22 cellular contexts compared by ENCODE assay signal in the genomic region with DNA sequence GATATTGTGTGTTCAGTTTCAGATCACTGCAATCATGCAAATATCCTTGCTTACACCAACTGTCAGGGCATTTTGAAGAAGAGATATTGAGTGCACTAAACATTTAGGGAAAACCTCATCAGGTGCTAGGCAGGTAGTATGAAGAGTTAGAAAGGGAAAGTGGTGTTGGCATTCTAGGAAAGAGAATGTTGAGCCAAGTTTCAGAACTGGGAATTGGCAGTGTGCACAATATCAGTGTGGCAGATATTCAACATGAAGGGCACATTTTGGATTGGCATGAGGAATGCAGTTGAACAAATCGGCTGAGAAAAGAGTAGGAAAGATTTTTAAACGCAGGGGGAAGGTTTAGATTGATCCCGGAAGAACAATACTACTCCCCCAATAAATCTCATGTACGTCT.
"Had no signal": no experiment of that assay in that cellular context is flagged by ENCODE, and none has a peak within 500 bp of the region (broad histone marks: within the 10 kb centered on the region; RNA-seq: fewer than 3 reads in every experiment).

No MANE protein-coding gene starts in this region.

- H3K9ac ChIP-seq: SK-N-SH had no signal

- FAIRE-seq: HTR-8/SVneo, RCC 7860 had no signal

- H3K4me2 ChIP-seq: SK-N-SH had no signal

- H3K27ac ChIP-seq: HL-60 had no signal

- H3K9me3 ChIP-seq: SK-N-SH had no signal

- DNase-seq: KBM-7, MV-4-11, NCI-H1048, NCI-H1105, NCI-H1417, NCI-H1436 treated with DMSO at 0.1 percent for 48 hours, NCI-H1694, NCI-H187 treated with DMSO at 0.1 percent for 48 hours, NCI-H2029 treated with DMSO at 0.1 percent for 48 hours, NCI-H2171 treated with DMSO at 0.1 percent for 48 hours, NCI-H345, NCI-H446 treated with DMSO at 0.1 percent for 48 hours, NCI-H510A treated with DMSO at 0.1 percent for 48 hours, NCI-H69, NCI-H774, RPMI8226, SHP77, SK-N-SH, SW 1271 had no signal
